In genomic region chr5:117692606-117693005, GRCh38 we compare ENCODE assay signal across 9 cellular contexts.
"Had no signal": no experiment of that assay in that cellular context is flagged by ENCODE, and none has a peak within 500 bp of the region (broad histone marks: within the 10 kb centered on the region; RNA-seq: fewer than 3 reads in every experiment).

No MANE protein-coding gene starts in this region.

- H3K4me3 ChIP-seq: GM23248, GM23338, HAP-1 had no signal

- DNase-seq: GM23248, GOT3, H7, H9, HCEC 1CT, HFFc6 had no signal

- H3K9ac ChIP-seq: GM23248 had no signal

- H3K9me3 ChIP-seq: HAP-1 had no signal

- H3K36me3 ChIP-seq: HAP-1 had no signal

- H3K4me2 ChIP-seq: GM23338 had no signal

- H3K4me1 ChIP-seq: HAP-1 had no signal

- ATAC-seq: GM23338, HCT116 had no signal

- H2AFZ ChIP-seq: GM23248, GM23338 had no signal

- H3K27ac ChIP-seq: GM23248 had no signal
